Comparison of ENCODE assay signal across 8 cellular contexts in the genomic region with DNA sequence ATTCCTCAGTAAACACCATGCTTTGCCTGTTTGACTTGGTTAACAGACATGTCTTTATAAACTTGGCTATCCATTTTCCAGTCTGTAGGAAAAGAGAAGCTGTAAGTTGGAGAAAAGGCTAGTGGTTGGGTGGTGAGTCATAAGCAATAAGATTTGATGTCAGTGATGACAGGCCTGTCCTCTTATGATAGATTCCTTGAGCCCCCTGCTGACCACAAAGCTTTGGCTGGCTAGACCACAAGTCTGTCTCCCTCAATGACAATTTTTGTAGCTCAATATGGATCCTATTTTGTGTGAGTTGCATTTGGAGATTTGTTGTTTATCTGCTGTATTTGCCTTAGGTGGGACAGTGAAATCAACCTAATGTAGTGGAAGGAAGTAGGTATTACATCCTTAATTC.
A peak's percentile ranks its signal among the peaks of the same experiment; 100 is the strongest.
DNase-seq lines count a peak whose midpoint lies in the region; ATAC-seq and TF ChIP-seq lines count a peak whose summit lies in the region.

No MANE protein-coding gene starts in this region.

- H3K27me3 ChIP-seq in Loucy (ENCODE audit: insufficient read depth, low read length, poor library complexity, severe bottlenecking) (no peaks in the 10 kb centered on the region), sigmoid colon (no peaks in the 10 kb centered on the region)

- H3K36me3 ChIP-seq in Loucy (ENCODE audit: insufficient read depth, low read length): peaks cover under 1% of the 10 kb centered on the region; the same call in 1 of the 2 replicates
- H3K36me3 ChIP-seq in sigmoid colon: peaks cover 0 to 24% (median under 1%) of the 10 kb centered on the region in 4 donors

- peaks cover 56% of the 10 kb centered on the region for H3K36me3 Mint-ChIP-seq in activated naive CD8-positive, alpha-beta T cell treated with anti-CD3 and anti-CD28 coated beads for 36 hours

- H3K9me2 ChIP-seq in Loucy (replicated peaks; ENCODE audit: low read depth, low read length): no peaks in the 10 kb centered on the region

- H3K27me3 Mint-ChIP-seq in activated naive CD8-positive, alpha-beta T cell treated with anti-CD3 and anti-CD28 coated beads for 36 hours: no peaks in the 10 kb centered on the region

- no peaks in the 10 kb centered on the region for H4K20me1 ChIP-seq in Loucy (ENCODE audit: insufficient read depth, low read length, poor library complexity, severe bottlenecking)

- no peak overlapping the region for H2AFZ ChIP-seq in Loucy (ENCODE audit: low read length)

- H3F3A ChIP-seq in Loucy (ENCODE audit: low read depth): peaks cover 12% of the 10 kb centered on the region

- H3K4me3 ChIP-seq in Loucy (ENCODE audit: low read length, poor library complexity, severe bottlenecking) (peak overlapping the region; percentile 57), sigmoid colon (no peak overlapping the region)

- peaks cover 26% of the 10 kb centered on the region for H3K4me1 ChIP-seq in Loucy (ENCODE audit: insufficient read depth, low read length, poor library complexity, severe bottlenecking)
- H3K4me1 ChIP-seq in sigmoid colon: peaks cover 0 to 9% (median 2%) of the 10 kb centered on the region in 4 donors

- peak; percentile 73 for DNase-seq in Daoy (ENCODE audit: low read depth)
- DNase-seq in activated naive CD8-positive, alpha-beta T cell treated with anti-CD3 and anti-CD28 coated beads for 36 hours: peak; percentile 16
- peak; percentile 71 for DNase-seq in myocyte (ENCODE audit: low read depth)
- no peak for DNase-seq in GM20000 (ENCODE audit: low spot score)
- no peak for DNase-seq in iPS-NIHi7 (ENCODE audit: extremely low spot score)
- DNase-seq in sigmoid colon: no peak

- peak overlapping the region; percentile 10 for H3K9ac ChIP-seq in Loucy (ENCODE audit: low read depth, low read length, poor library complexity, severe bottlenecking)

- TF ChIP-seq POLR2A in sigmoid colon (IDR thresholded peaks at IDR 0.05): no peak

- H3K4me2 ChIP-seq in Loucy (ENCODE audit: low read depth, low read length, poor library complexity, severe bottlenecking): peak overlapping the region; percentile 78

- H3K4me1 Mint-ChIP-seq in activated naive CD8-positive, alpha-beta T cell treated with anti-CD3 and anti-CD28 coated beads for 36 hours: peaks cover 31% of the 10 kb centered on the region

- H3K9me3 Mint-ChIP-seq in activated naive CD8-positive, alpha-beta T cell treated with anti-CD3 and anti-CD28 coated beads for 36 hours: peaks cover 14% of the 10 kb centered on the region

- ATAC-seq in GM21515 (IDR thresholded peaks at IDR 0.05; ENCODE audit: unreplicated experiment): no peak

- no peak overlapping the region for H3K4me3 Mint-ChIP-seq in activated naive CD8-positive, alpha-beta T cell treated with anti-CD3 and anti-CD28 coated beads for 36 hours

- H3K9me3 ChIP-seq in Loucy (ENCODE audit: insufficient read depth, low read depth, low read length) (peaks cover 3% of the 10 kb centered on the region; the same call in 1 of the 2 replicates), sigmoid colon (no peaks in the 10 kb centered on the region)

- H3K27ac Mint-ChIP-seq in activated naive CD8-positive, alpha-beta T cell treated with anti-CD3 and anti-CD28 coated beads for 36 hours: peak overlapping the region; percentile 80

- no peak overlapping the region for H3K27ac ChIP-seq in sigmoid colon

- no peaks in the 10 kb centered on the region; the same call in 1 of the 2 replicates for H3K79me2 ChIP-seq in Loucy (ENCODE audit: insufficient read depth, low read length)

- no peak for TF ChIP-seq EP300 in sigmoid colon (IDR thresholded peaks at IDR 0.05)

- intact Hi-C loops in sigmoid colon (cut with DNase I): no loop called here

- TF ChIP-seq CTCF in Loucy (conservative IDR thresholded peaks at IDR 0.05; ENCODE audit: low read length): peak; percentile 33
- no peak for TF ChIP-seq CTCF in GM20000 (IDR thresholded peaks at IDR 0.05; ENCODE audit: extremely low read depth, missing control alignments)
- TF ChIP-seq CTCF in sigmoid colon (IDR thresholded peaks at IDR 0.05): no peak

Comparison
In these comparisons a context has a peak if more than half of its experiments do, and no peak if none do; other contexts are left out.
1. DNase-seq: peak in Daoy (single experiment), activated naive CD8-positive, alpha-beta T cell treated with anti-CD3 and anti-CD28 coated beads for 36 hours (single experiment) and myocyte (single experiment); none in GM20000 (single experiment), iPS-NIHi7 (single experiment) and sigmoid colon (single experiment).